In the genomic region with DNA sequence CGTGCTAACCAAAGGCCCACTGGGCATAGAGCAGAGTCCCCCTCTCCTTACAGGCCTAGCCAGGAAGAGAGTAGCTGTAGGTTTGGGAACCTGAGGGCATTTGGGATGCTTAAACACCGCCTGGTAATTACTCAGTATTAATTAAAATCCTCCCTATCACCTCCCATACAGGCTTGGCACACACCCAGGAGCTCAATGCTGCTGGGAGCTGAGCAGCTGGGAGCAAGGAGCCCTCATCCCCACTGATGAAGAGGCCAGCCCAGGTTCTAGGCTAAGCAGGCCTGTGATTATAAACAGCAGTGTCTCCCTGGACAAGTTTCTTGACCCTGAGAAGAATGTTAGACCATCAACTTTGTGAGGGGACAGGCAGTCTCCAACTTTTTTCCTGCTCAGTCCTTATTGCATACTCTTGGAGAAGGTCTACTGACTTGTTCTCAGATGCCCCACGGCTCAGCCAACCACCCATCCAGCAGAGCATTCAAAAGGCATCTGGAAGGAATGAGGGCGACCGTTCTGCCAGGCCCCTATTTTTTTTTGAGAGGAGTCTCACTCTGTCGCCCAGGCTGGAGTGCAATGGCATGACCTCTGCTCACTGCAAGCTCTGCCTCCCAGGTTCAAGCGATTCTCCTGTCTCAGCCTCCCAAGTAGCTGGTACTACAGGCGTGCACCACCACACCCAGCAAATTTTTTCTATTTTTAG, we compare ENCODE assay signal across 10 cellular contexts. TPM values are rescaled to one million over a fixed set of nuclear protein-coding genes. Genes with fewer than 3 reads are reported as not detected.
DNase-seq lines count a peak whose midpoint lies in the region; ATAC-seq and TF ChIP-seq lines count a peak whose summit lies in the region.
"Had no signal": no experiment of that assay in that cellular context is flagged by ENCODE, and none has a peak within 500 bp of the region (broad histone marks: within the 10 kb centered on the region; RNA-seq: fewer than 3 reads in every experiment).

No MANE protein-coding gene starts in this region.

- ATAC-seq in HG03520 (IDR thresholded peaks at IDR 0.05; ENCODE audit: unreplicated experiment): no peak
- ATAC-seq: foreskin keratinocyte had no signal

- H3K27ac ChIP-seq in breast epithelium: peak overlapping the region; percentile 90 to 96
- peak overlapping the region in 3 of 5 donors; percentile 93 to 99 (median 97) for H3K27ac ChIP-seq in adrenal gland
- H3K27ac ChIP-seq: foreskin keratinocyte had no signal

- intact Hi-C loops in breast epithelium (cut with DNase I; ENCODE audit: low total_unique reads) (no loop called here), MCF 10A (cut with micrococcal nuclease) (loop anchor here (10.0 kb wide), 1 partner anchor 54 kb away; no protein-coding TSS in a partner anchor), adrenal gland (cut with DNase I) (no loop called here)

- H3K9me3 ChIP-seq in breast epithelium: no peaks in the 10 kb centered on the region
- no peaks in the 10 kb centered on the region for H3K9me3 ChIP-seq in adrenal gland (replicated peaks in 1 of 3)

- POLR2A ChIA-PET in MCF 10A (lab: Yijun Ruan, JAX): interaction anchor here (0.7 to 2.5 kb wide), 2 partner anchors 38 to 133 kb away, joined by 3 to 13 read pairs; a partner anchor contains a TSS

- DNase-seq in breast epithelium (ENCODE audit: low spot score in 2 of 2) (no peak), MCF 10A (ENCODE audit: unreplicated experiment) (no peak), adrenal gland (peak in 1 of 7 donors; percentile 11), NOMO-1 treated with DMSO at 0.1 percent for 48 hours (lab: John Stamatoyannopoulos, UW; ENCODE audit: unreplicated experiment) (no peak), germinal center (ENCODE audit: low spot score) (no peak), NCI-H2107 treated with DMSO at 0.1 percent for 48 hours (lab: John Stamatoyannopoulos, UW; ENCODE audit: unreplicated experiment) (no peak)
- DNase-seq: effector CD8-positive, alpha-beta T cell; foreskin keratinocyte had no signal

- H3K27ac Mint-ChIP-seq in MCF 10A (ENCODE audit: low read depth, unreplicated experiment) (no peak overlapping the region), nephron (no peak overlapping the region)

- BruUV-seq in MCF 10A (replicated peaks; lab: Mats Ljungman, UMichigan): no TSS peak

- H3K4me1 ChIP-seq in breast epithelium (peaks cover 0 to 10% of the 10 kb centered on the region in 2 donors), adrenal gland (replicated peaks in 1 of 2) (peaks cover 14 to 28% of the 10 kb centered on the region in 2 donors)
- H3K4me1 ChIP-seq: foreskin keratinocyte had no signal

- TF ChIP-seq CTCF in breast epithelium (IDR thresholded peaks at IDR 0.05): no peak
- no peak for TF ChIP-seq CTCF in MCF 10A (IDR thresholded peaks at IDR 0.05; ENCODE audit: unreplicated experiment)
- TF ChIP-seq CTCF in adrenal gland (IDR thresholded peaks at IDR 0.05): no peak
- no peak for TF ChIP-seq CTCF in nephron (IDR thresholded peaks at IDR 0.05; ENCODE audit: unreplicated experiment in 3 of 3)

- H3K9me3 Mint-ChIP-seq in MCF 10A (ENCODE audit: unreplicated experiment) (no peaks in the 10 kb centered on the region), nephron (no peaks in the 10 kb centered on the region)

- no peak overlapping the region for H3K4me3 Mint-ChIP-seq in MCF 10A (ENCODE audit: unreplicated experiment)
- peak overlapping the region; percentile 88 to 94 (median 90) for H3K4me3 Mint-ChIP-seq in nephron

- no peaks in the 10 kb centered on the region for H3K36me3 Mint-ChIP-seq in MCF 10A (ENCODE audit: insufficient read depth, unreplicated experiment)
- peaks cover 7% of the 10 kb centered on the region for H3K36me3 Mint-ChIP-seq in nephron (ENCODE audit: low read depth)

- H3K36me3 ChIP-seq in breast epithelium: no peaks in the 10 kb centered on the region
- H3K36me3 ChIP-seq in adrenal gland (replicated peaks in 1 of 2): no peaks in the 10 kb centered on the region

- H3K4me3 ChIP-seq in breast epithelium (no peak overlapping the region), adrenal gland (no peak overlapping the region)

- TF ChIP-seq POLR2A in breast epithelium (IDR thresholded peaks at IDR 0.05) (no peak), adrenal gland (IDR thresholded peaks at IDR 0.05) (no peak)

- CTCF ChIA-PET in MCF 10A (lab: Yijun Ruan, JAX): no interaction called here

- H3K27me3 ChIP-seq in breast epithelium (no peaks in the 10 kb centered on the region), adrenal gland (no peaks in the 10 kb centered on the region)
- H3K27me3 ChIP-seq: foreskin keratinocyte had no signal

- WGBS in adrenal gland, 4 donors: 93 to 99% (median 95%) methylated on average over 8 of the region's 8 CpGs

- peaks cover 13% of the 10 kb centered on the region for H3K4me1 Mint-ChIP-seq in MCF 10A (ENCODE audit: insufficient read depth, unreplicated experiment)
- H3K4me1 Mint-ChIP-seq in nephron: peaks cover 30% of the 10 kb centered on the region

- no peaks in the 10 kb centered on the region for H3K27me3 Mint-ChIP-seq in MCF 10A (ENCODE audit: insufficient read depth, unreplicated experiment)
- no peaks in the 10 kb centered on the region for H3K27me3 Mint-ChIP-seq in nephron (ENCODE audit: low read depth)

RNA-seq across cellular contexts. Expression of a gene that starts 1.3 kb away (rescaled TPM):
- total RNA-seq in breast epithelium (10 to 100 TPM; 27.2 to 33.0 (median 30.7) TPM), MCF 10A (2022) (51.3 and 61.3 TPM in 2 replicates), adrenal gland (100 to 1,000 TPM in 2 of 8 donors, 10 to 100 TPM in 6; 33.0 to 177 (median 68.5) TPM)
- polyA plus RNA-seq in adrenal gland: 10 to 100 TPM in 2 of 3 donors, 1 to 10 TPM in 1; 8.4 to 41.1 (median 12.6) TPM

RNA-seq across cellular contexts. Expression of a gene that starts 49.7 kb away (rescaled TPM):
- total RNA-seq in breast epithelium: 10 to 100 TPM; 24.7 to 37.3 (median 30.2) TPM
- 9.2 and 11.5 TPM in 2 replicates for total RNA-seq in MCF 10A (2022)
- 10 to 100 TPM; 31.8 to 63.6 (median 49.1) TPM for total RNA-seq in adrenal gland
- polyA plus RNA-seq in adrenal gland: 10 to 100 TPM; 15.5 to 70.6 (median 18.1) TPM
